ENCODE assay signal across 22 cellular contexts in the genomic region with DNA sequence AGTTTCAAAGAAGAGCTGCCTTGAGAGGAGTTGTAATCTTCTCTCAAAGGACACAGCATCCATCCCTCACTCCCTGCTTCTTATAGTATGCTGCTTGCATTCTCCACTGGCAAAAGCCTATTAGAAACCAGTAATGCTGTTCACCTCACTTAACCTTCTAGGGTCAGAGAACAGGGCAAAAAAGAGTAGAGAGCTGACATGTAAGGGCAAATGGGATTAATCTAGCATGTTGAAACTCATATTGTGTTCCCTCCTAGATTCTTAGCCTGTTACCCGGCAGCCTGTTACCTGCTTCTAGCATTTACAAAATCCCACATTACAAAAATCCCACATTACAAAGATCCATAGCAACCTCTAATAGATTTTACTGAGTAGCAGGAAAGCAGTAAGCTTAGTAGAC.
DNase-seq lines count a peak whose midpoint lies in the region; ATAC-seq, FAIRE-seq and TF ChIP-seq lines count a peak whose summit lies in the region.
"Had no signal": no experiment of that assay in that cellular context is flagged by ENCODE, and none has a peak within 500 bp of the region (broad histone marks: within the 10 kb centered on the region; RNA-seq: fewer than 3 reads in every experiment).

No MANE protein-coding gene starts in this region.

- dilution Hi-C loops in keratinocyte (cut with MboI; ENCODE audit: extremely low pct_ligation_motif_present, low sequenced_read_pairs): no loop called here

- H3K36me3 ChIP-seq in ACC112 (ENCODE audit: insufficient read depth, low read length): no peaks in the 10 kb centered on the region
- H3K36me3 ChIP-seq in keratinocyte (ENCODE audit: control insufficient read depth in 2 of 2, extremely low read depth in 1 of 2, insufficient read depth in 2 of 2, low read length in 2 of 2): no peaks in the 10 kb centered on the region
- H3K36me3 ChIP-seq: BE2C, SJSA1 had no signal

- H3K4me1 ChIP-seq in ACC112 (ENCODE audit: control insufficient read depth, insufficient read depth, low read length, unreplicated experiment) (peaks cover 8% of the 10 kb centered on the region), keratinocyte (ENCODE audit: control insufficient read depth, extremely low read depth, insufficient read depth, low read length) (peaks cover 18% of the 10 kb centered on the region)
- H3K4me1 ChIP-seq: BE2C had no signal

- H3K4me2 ChIP-seq in keratinocyte (ENCODE audit: control insufficient read depth, extremely low read depth, insufficient read depth, low read depth, low read length): peak overlapping the region; percentile 48

- no peaks in the 10 kb centered on the region for H4K20me1 ChIP-seq in keratinocyte (ENCODE audit: control insufficient read depth, extremely low read depth, insufficient read depth, low read length)

- no peak overlapping the region for H3K4me3 ChIP-seq in ACC112 (ENCODE audit: low read depth, low read length)
- H3K4me3 ChIP-seq in keratinocyte (ENCODE audit: control insufficient read depth in 2 of 3, extremely low read depth in 1 of 3, insufficient read depth in 2 of 3, low read depth in 1 of 3, low read length in 3 of 3): no peak overlapping the region
- H3K4me3 ChIP-seq: SJSA1 had no signal

- no peak for FAIRE-seq in keratinocyte (lab: Jason Lieb, UNC)
- FAIRE-seq: GM12891, H1 had no signal

- no peaks in the 10 kb centered on the region for H3K9me3 ChIP-seq in keratinocyte (ENCODE audit: control insufficient read depth, low read depth, low read length)
- H3K9me3 ChIP-seq: BE2C, SJSA1 had no signal

- no peak for TF ChIP-seq CTCF in keratinocyte (optimal IDR thresholded peaks at IDR 0.05 in 1 of 3, IDR thresholded peaks at IDR 0.05 in 1 of 3, conservative IDR thresholded peaks at IDR 0.05 in 1 of 3; ENCODE audit: extremely low read depth in 1 of 3, insufficient read depth in 2 of 3, low read length in 3 of 3)

- H3K27ac ChIP-seq in ACC112 (ENCODE audit: low read depth, low read length) (no peak overlapping the region), keratinocyte (ENCODE audit: control insufficient read depth, insufficient read depth, low read length) (no peak overlapping the region)
- H3K27ac ChIP-seq: SJSA1 had no signal

- no peak for ATAC-seq in HG03571 (IDR thresholded peaks at IDR 0.05; ENCODE audit: unreplicated experiment)

- in situ Hi-C loops in ACHN (cut with HindIII; ENCODE audit: low pct_ligation_motif_present, low pct_unique_long_range_greater_than_20kb, low sequenced_read_pairs): no loop called here

- H3K27me3 ChIP-seq in ACC112 (ENCODE audit: insufficient read depth, low read length): no peaks in the 10 kb centered on the region
- H3K27me3 ChIP-seq in keratinocyte (ENCODE audit: control insufficient read depth, extremely low read depth, insufficient read depth, low read length): no peaks in the 10 kb centered on the region
- H3K27me3 ChIP-seq: BE2C, SJSA1 had no signal

- H3K79me2 ChIP-seq in ACC112 (ENCODE audit: control insufficient read depth, insufficient read depth, low read length, unreplicated experiment) (no peaks in the 10 kb centered on the region), keratinocyte (ENCODE audit: control insufficient read depth, insufficient read depth, low read length) (no peaks in the 10 kb centered on the region)

- H3K9ac ChIP-seq in keratinocyte (ENCODE audit: control insufficient read depth, extremely low read depth, insufficient read depth, low read length): no peak overlapping the region

- DNase-seq in NCI-H82 treated with DMSO at 0.1 percent for 48 hours (lab: John Stamatoyannopoulos, UW; ENCODE audit: unreplicated experiment): peak; percentile 77
- DNase-seq in cerebellar cortex (ENCODE audit: low spot score): peak; percentile 78
- DNase-seq in keratinocyte (ENCODE audit: low read depth, low spot score): no peak
- DNase-seq in GM19238 (ENCODE audit: insufficient read length, low spot score): no peak
- DNase-seq in ACHN: no peak
- no peak for DNase-seq in NK-92 treated with Interleukin-12 subunit alpha and Interleukin-12 subunit beta, amount 100 ng/mL, for 24 hours (lab: John Stamatoyannopoulos, UW)
- DNase-seq: 8988T; BE2C; CD4-positive, CD25-positive, alpha-beta regulatory T cell; COR-L47; DMS153; KBM-7; NCI-H1105 treated with DMSO at 0.1 percent for 48 hours; NCI-H1694; NCI-H2081 treated with DMSO at 0.1 percent for 48 hours; NCI-H2227 treated with DMSO at 0.1 percent for 48 hours; NCI-H510A treated with DMSO at 0.1 percent for 48 hours had no signal

- H3K9me1 ChIP-seq in keratinocyte (ENCODE audit: control insufficient read depth, extremely low read depth, insufficient read depth, low read length): no peaks in the 10 kb centered on the region

- H2AFZ ChIP-seq in ACC112 (ENCODE audit: low read length, unreplicated experiment): peak overlapping the region; percentile 39
- peak overlapping the region; percentile 70 for H2AFZ ChIP-seq in keratinocyte (ENCODE audit: control insufficient read depth, low read length)

Comparison
In these comparisons a context has a peak if more than half of its experiments do, and no peak if none do; other contexts are left out.
1. DNase-seq: peak in NCI-H82 treated with DMSO at 0.1 percent for 48 hours (single experiment) and cerebellar cortex (single experiment); none in keratinocyte (single experiment), GM19238 (single experiment), ACHN (single experiment) and NK-92 treated with Interleukin-12 subunit alpha and Interleukin-12 subunit beta, amount 100 ng/mL, for 24 hours (single experiment).